9 cellular contexts compared by ENCODE assay signal in the genomic region with DNA sequence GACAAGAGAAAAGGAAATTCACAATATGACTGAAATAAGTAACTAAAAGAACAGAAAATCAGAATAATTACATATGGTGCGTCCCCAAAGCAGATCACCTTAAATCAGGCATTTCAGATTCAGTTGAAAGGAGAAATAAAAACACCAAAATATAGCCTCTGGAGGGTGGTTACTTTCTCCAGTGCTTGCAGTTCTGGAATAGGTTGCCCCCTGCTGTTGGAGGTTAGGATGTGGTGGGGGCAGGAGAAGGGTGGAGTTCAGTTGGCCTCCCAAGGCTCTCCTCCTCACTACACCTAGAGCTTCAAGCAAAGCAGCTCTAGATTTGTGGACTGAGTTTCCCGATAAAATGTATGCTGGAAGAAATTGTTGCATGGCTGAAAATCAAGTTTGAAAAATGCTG.
DNase-seq lines count a peak whose midpoint lies in the region; ATAC-seq and TF ChIP-seq lines count a peak whose summit lies in the region.
"Had no signal": no experiment of that assay in that cellular context is flagged by ENCODE, and none has a peak within 500 bp of the region (broad histone marks: within the 10 kb centered on the region; RNA-seq: fewer than 3 reads in every experiment).

No MANE protein-coding gene starts in this region.

- no peaks in the 10 kb centered on the region for H3K36me3 Mint-ChIP-seq in glutamatergic neuron (ENCODE audit: unreplicated experiment)
- no peaks in the 10 kb centered on the region for H3K36me3 Mint-ChIP-seq in activated T-cell treated with anti-CD3 and anti-CD28 coated beads, Interleukin-2, amount 50 U/mL, for 24 hours (ENCODE audit: low read depth)

- TF ChIP-seq CTCF in DOHH2 (IDR thresholded peaks at IDR 0.05; ENCODE audit: low read depth, low read length, poor library complexity, severe bottlenecking) (peak; percentile 48), glutamatergic neuron (IDR thresholded peaks at IDR 0.05; ENCODE audit: partially characterized antibody, unreplicated experiment) (peak; percentile 37), suprapubic skin (IDR thresholded peaks at IDR 0.05) (no peak)

- no peak for TF ChIP-seq POLR2A in suprapubic skin (IDR thresholded peaks at IDR 0.05)

- no peaks in the 10 kb centered on the region for H3K27me3 Mint-ChIP-seq in glutamatergic neuron (ENCODE audit: unreplicated experiment)
- peaks cover 2% of the 10 kb centered on the region for H3K27me3 Mint-ChIP-seq in activated T-cell treated with anti-CD3 and anti-CD28 coated beads, Interleukin-2, amount 50 U/mL, for 24 hours

- 92% methylated on average over 2 of the region's 2 CpGs for WGBS in suprapubic skin

- no peaks in the 10 kb centered on the region for H3K4me1 ChIP-seq in DOHH2 (ENCODE audit: control insufficient read depth, low read length)
- H3K4me1 ChIP-seq in suprapubic skin = no peaks in the 10 kb centered on the region

- H3K9me2 ChIP-seq in DOHH2 (replicated peaks; ENCODE audit: control insufficient read depth, low read length) = no peaks in the 10 kb centered on the region

- H3F3A ChIP-seq in DOHH2 (ENCODE audit: control insufficient read depth, insufficient read depth) = no peaks in the 10 kb centered on the region

- H3K4me3 Mint-ChIP-seq in glutamatergic neuron (ENCODE audit: unreplicated experiment) = no peak overlapping the region
- no peak overlapping the region for H3K4me3 Mint-ChIP-seq in activated T-cell treated with anti-CD3 and anti-CD28 coated beads, Interleukin-2, amount 50 U/mL, for 24 hours

- H4K20me1 ChIP-seq in DOHH2 (ENCODE audit: control insufficient read depth, insufficient read depth, low read depth, low read length) = no peaks in the 10 kb centered on the region

- no peaks in the 10 kb centered on the region for H3K79me2 ChIP-seq in DOHH2 (ENCODE audit: control insufficient read depth, low read length)

- no peak overlapping the region for H3K4me2 ChIP-seq in DOHH2 (ENCODE audit: low read length)

- no peaks in the 10 kb centered on the region for H3K9me3 Mint-ChIP-seq in glutamatergic neuron (ENCODE audit: unreplicated experiment)
- peaks cover 2% of the 10 kb centered on the region for H3K9me3 Mint-ChIP-seq in activated T-cell treated with anti-CD3 and anti-CD28 coated beads, Interleukin-2, amount 50 U/mL, for 24 hours

- DNase-seq in NCI-H82 treated with DMSO at 0.1 percent for 48 hours (lab: John Stamatoyannopoulos, UW; ENCODE audit: unreplicated experiment) (peak; percentile 3), glutamatergic neuron (peak; percentile 26), suprapubic skin (ENCODE audit: low spot score in 2 of 2) (no peak), SHP77 treated with DMSO at 0.1 percent for 48 hours (lab: John Stamatoyannopoulos, UW) (no peak)
- DNase-seq in activated T-cell treated with anti-CD3 and anti-CD28 coated beads, Interleukin-2, amount 50 U/mL, for 24 hours = no peak
- DNase-seq: stimulated activated CD4-positive, alpha-beta T cell treated with anti-CD3 and anti-CD28 coated beads, Interleukin-15, amount 100 ng/mL, for 24 hours had no signal

- H3K4me1 Mint-ChIP-seq in glutamatergic neuron (ENCODE audit: low read depth, unreplicated experiment) = no peaks in the 10 kb centered on the region
- H3K4me1 Mint-ChIP-seq in activated T-cell treated with anti-CD3 and anti-CD28 coated beads, Interleukin-2, amount 50 U/mL, for 24 hours (ENCODE audit: low read depth) = no peaks in the 10 kb centered on the region

- H3K27me3 ChIP-seq in DOHH2 (ENCODE audit: control insufficient read depth, low read length) (no peaks in the 10 kb centered on the region), suprapubic skin (no peaks in the 10 kb centered on the region)

- H3K36me3 ChIP-seq in DOHH2 (ENCODE audit: control insufficient read depth, low read length) = no peaks in the 10 kb centered on the region
- no peaks in the 10 kb centered on the region for H3K36me3 ChIP-seq in suprapubic skin

- no peak for TF ChIP-seq EP300 in suprapubic skin (IDR thresholded peaks at IDR 0.05)

- H3K4me3 ChIP-seq in DOHH2 (ENCODE audit: low read length) (no peak overlapping the region), suprapubic skin (no peak overlapping the region)

- H3K27ac ChIP-seq in DOHH2 (ENCODE audit: low read depth, low read length) (no peak overlapping the region), suprapubic skin (no peak overlapping the region)

- H3K9me3 ChIP-seq in DOHH2 (ENCODE audit: control insufficient read depth, insufficient read depth, low read length) = no peaks in the 10 kb centered on the region; the same call in 1 of the 2 replicates
- peaks cover 5% of the 10 kb centered on the region for H3K9me3 ChIP-seq in suprapubic skin

- H3K27ac Mint-ChIP-seq in glutamatergic neuron (ENCODE audit: unreplicated experiment) = no peak overlapping the region
- H3K27ac Mint-ChIP-seq in activated T-cell treated with anti-CD3 and anti-CD28 coated beads, Interleukin-2, amount 50 U/mL, for 24 hours = no peak overlapping the region

- ATAC-seq in GM21447 (IDR thresholded peaks at IDR 0.05; ENCODE audit: unreplicated experiment) = peak; percentile 63
- ATAC-seq in HG02623 (IDR thresholded peaks at IDR 0.05; ENCODE audit: unreplicated experiment) = no peak

Comparison
In these comparisons a context has a peak if more than half of its experiments do, and no peak if none do; other contexts are left out.
1. CTCF ChIP-seq: peak in DOHH2 (single experiment) and glutamatergic neuron (single experiment); none in suprapubic skin (0 of 2).
2. DNase-seq: peak in NCI-H82 treated with DMSO at 0.1 percent for 48 hours (single experiment) and glutamatergic neuron (single experiment); none in suprapubic skin (0 of 2), activated T-cell treated with anti-CD3 and anti-CD28 coated beads, Interleukin-2, amount 50 U/mL, for 24 hours (single experiment) and SHP77 treated with DMSO at 0.1 percent for 48 hours (single experiment).